18 cellular contexts compared by ENCODE assay signal in genomic region chr16:51048544-51048943, GRCh38.
DNase-seq lines count a peak whose midpoint lies in the region; FAIRE-seq and TF ChIP-seq lines count a peak whose summit lies in the region.
"Had no signal": no experiment of that assay in that cellular context is flagged by ENCODE, and none has a peak within 500 bp of the region (broad histone marks: within the 10 kb centered on the region; RNA-seq: fewer than 3 reads in every experiment).

No MANE protein-coding gene starts in this region.

- H3K27me3 ChIP-seq in HAP-1 (ENCODE audit: low read depth): no peaks in the 10 kb centered on the region
- H3K27me3 ChIP-seq: esophagus squamous epithelium, uterus had no signal

- FAIRE-seq in GM12891 (lab: Jason Lieb, UNC): no peak

- DNase-seq in AG08395 (ENCODE audit: low spot score): peak; percentile 30
- DNase-seq in H4 (ENCODE audit: low spot score): peak; percentile 47
- peak; percentile 55 for DNase-seq in SW480 (ENCODE audit: low spot score)
- peak; percentile 17 for DNase-seq in fibroblast of mammary gland (ENCODE audit: low read depth)
- no peak for DNase-seq in KBM-7
- no peak for DNase-seq in GM12891 (ENCODE audit: insufficient read length, low spot score)
- DNase-seq in activated CD4-positive, CD25-positive, alpha-beta regulatory T cell treated with anti-CD3 and anti-CD28 coated beads, Interleukin-2, amount 50 U/mL, for 72 hours: no peak
- DNase-seq in HAP-1 (ENCODE audit: low spot score in 2 of 2): no peak
- DNase-seq: activated CD4-positive, alpha-beta T cell treated with anti-CD3 and anti-CD28 coated beads, Interleukin-2, amount 10 ng/mL, durations not matched to agents 24 days and 14 days; activated CD8-positive, alpha-beta memory T cell treated with anti-CD3 and anti-CD28 coated beads, Interleukin-2, amount 50 U/mL, for 4 hours; activated effector memory CD4-positive, alpha-beta T cell treated with anti-CD3 and anti-CD28 coated beads, Interleukin-2, amount 50 U/mL, for 16 hours; esophagus squamous epithelium; HFFc6; naive B cell; NCI-H1930; stimulated activated CD4-positive, alpha-beta T cell treated with anti-CD3 and anti-CD28 coated beads, Interleukin-2, amount 100 ng/mL, for 24 hours; uterus had no signal

- no peaks in the 10 kb centered on the region for H3K36me3 ChIP-seq in HAP-1 (replicated peaks)
- H3K36me3 ChIP-seq: esophagus squamous epithelium, uterus had no signal

- no peak for TF ChIP-seq POLR2A in GM12891 (IDR thresholded peaks at IDR 0.05; ENCODE audit: low read depth, low read length)

- no peaks in the 10 kb centered on the region for H3K4me1 ChIP-seq in HAP-1
- H3K4me1 ChIP-seq: esophagus squamous epithelium, uterus had no signal

- in situ Hi-C loops in KBM-7 (cut with MboI; ENCODE audit: low pct_unique_long_range_greater_than_20kb, low sequenced_read_pairs) (no loop called here), HAP-1 (cut with MboI; ENCODE audit: low sequenced_read_pairs) (no loop called here)

- no peaks in the 10 kb centered on the region for H3K9me3 ChIP-seq in HAP-1
- H3K9me3 ChIP-seq: esophagus squamous epithelium, uterus had no signal

- TF ChIP-seq CTCF in fibroblast of mammary gland (conservative IDR thresholded peaks at IDR 0.05; ENCODE audit: control insufficient read depth, insufficient read depth, low read depth, low read length): no peak

- H3K4me3 ChIP-seq in fibroblast of mammary gland (ENCODE audit: control insufficient read depth, low read depth, low read length) (no peak overlapping the region), HAP-1 (no peak overlapping the region)
- H3K4me3 ChIP-seq: esophagus squamous epithelium, lung, uterus had no signal

TF ChIP-seq in GM12891, 5 proteins besides CTCF, POLR2A, EP300 and RAD21:
- no peak for TF ChIP-seq POU2F2 (IDR thresholded peaks at IDR 0.05; ENCODE audit: low read depth, low read length)
- no peak for TF ChIP-seq POLR2AphosphoS5 (IDR thresholded peaks at IDR 0.05; ENCODE audit: low read depth, low read length)
- no peak for TF ChIP-seq SPI1 (IDR thresholded peaks at IDR 0.05; ENCODE audit: low read depth, low read length)
- TF ChIP-seq TAF1 (IDR thresholded peaks at IDR 0.05; ENCODE audit: low read depth, low read length): no peak
- TF ChIP-seq PAX5 (IDR thresholded peaks at IDR 0.05; ENCODE audit: insufficient read depth, low read length, severe bottlenecking): no peak
TF ChIP-seq in GM12891: peak in this region for 0.

Comparison
In these comparisons a context has a peak if more than half of its experiments do, and no peak if none do; other contexts are left out.
1. DNase-seq: peak in AG08395 (single experiment), H4 (single experiment), SW480 (single experiment) and fibroblast of mammary gland (single experiment); none in KBM-7 (single experiment), GM12891 (single experiment), activated CD4-positive, CD25-positive, alpha-beta regulatory T cell treated with anti-CD3 and anti-CD28 coated beads, Interleukin-2, amount 50 U/mL, for 72 hours (single experiment) and HAP-1 (0 of 2).